3 cellular contexts compared by ENCODE assay signal in the genomic region with DNA sequence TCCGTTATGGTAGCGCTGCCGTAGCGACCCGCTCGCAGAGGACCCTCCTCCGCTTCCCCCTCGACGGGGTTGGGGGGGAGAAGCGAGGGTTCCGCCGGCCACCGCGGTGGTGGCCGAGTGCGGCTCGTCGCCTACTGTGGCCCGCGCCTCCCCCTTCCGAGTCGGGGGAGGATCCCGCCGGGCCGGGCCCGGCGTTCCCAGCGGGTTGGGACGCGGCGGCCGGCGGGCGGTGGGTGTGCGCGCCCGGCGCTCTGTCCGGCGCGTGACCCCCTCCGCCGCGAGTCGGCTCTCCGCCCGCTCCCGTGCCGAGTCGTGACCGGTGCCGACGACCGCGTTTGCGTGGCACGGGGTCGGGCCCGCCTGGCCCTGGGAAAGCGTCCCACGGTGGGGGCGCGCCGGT.
ATAC-seq lines count a peak whose summit lies in the region.

No MANE protein-coding gene starts in this region.

- ATAC-seq in GM18520 (IDR thresholded peaks at IDR 0.05; ENCODE audit: unreplicated experiment) (peak; percentile 46), GM21526 (IDR thresholded peaks at IDR 0.05; ENCODE audit: low FRiP score, unreplicated experiment) (peak; percentile 59), HG03196 (IDR thresholded peaks at IDR 0.05; ENCODE audit: unreplicated experiment) (peak; percentile 59)
